1 cellular context compared by ENCODE assay signal in genomic region chr19:51259348-51260245, GRCh38.
TF ChIP-seq lines count a peak whose summit lies in the region.

No MANE protein-coding gene starts in this region.

TF ChIP-seq in K562, 482 proteins besides CTCF, POLR2A, EP300 and RAD21:
- 0 out of 2 replicates have a peak, but pooled peaks have one; percentile 47 for TF ChIP-seq CC2D1A (IDR thresholded peaks at IDR 0.05)
- TF ChIP-seq SMC3 (conservative IDR thresholded peaks at IDR 0.05; ENCODE audit: insufficient read depth, low read depth, low read length), result peak; percentile 92
- TF ChIP-seq STAG1 (CRISPR knock-in tag; IDR thresholded peaks at IDR 0.05; ENCODE audit: borderline replicate concordance), result peak; percentile 37; the same call in 1 of the 2 replicates
- peak; percentile 44; the same call in 1 of the 2 replicates for TF ChIP-seq ESRRA (IDR thresholded peaks at IDR 0.05; ENCODE audit: borderline replicate concordance, low read depth)
- TF ChIP-seq ZNF764 (CRISPR knock-in tag; IDR thresholded peaks at IDR 0.05; ENCODE audit: low read depth), result no peak
- TF ChIP-seq, protein P1, sequence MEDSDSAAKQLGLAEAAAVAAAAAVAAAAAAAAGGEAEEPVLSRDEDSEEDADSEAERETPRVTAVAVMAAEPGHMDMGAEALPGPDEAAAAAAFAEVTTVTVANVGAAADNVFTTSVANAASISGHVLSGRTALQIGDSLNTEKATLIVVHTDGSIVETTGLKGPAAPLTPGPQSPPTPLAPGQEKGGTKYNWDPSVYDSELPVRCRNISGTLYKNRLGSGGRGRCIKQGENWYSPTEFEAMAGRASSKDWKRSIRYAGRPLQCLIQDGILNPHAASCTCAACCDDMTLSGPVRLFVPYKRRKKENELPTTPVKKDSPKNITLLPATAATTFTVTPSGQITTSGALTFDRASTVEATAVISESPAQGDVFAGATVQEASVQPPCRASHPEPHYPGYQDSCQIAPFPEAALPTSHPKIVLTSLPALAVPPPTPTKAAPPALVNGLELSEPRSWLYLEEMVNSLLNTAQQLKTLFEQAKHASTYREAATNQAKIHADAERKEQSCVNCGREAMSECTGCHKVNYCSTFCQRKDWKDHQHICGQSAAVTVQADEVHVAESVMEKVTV (CRISPR knock-in tag; IDR thresholded peaks at IDR 0.05), result peak; percentile 88
- TF ChIP-seq ASH1L (IDR thresholded peaks at IDR 0.05; ENCODE audit: borderline replicate concordance, low read depth, partially characterized antibody), result no peak
- TF ChIP-seq ARID2 (IDR thresholded peaks at IDR 0.05), result 0 out of 2 replicates have a peak, but pooled peaks have one; percentile 55
- no peak for TF ChIP-seq ETV1 (tag; conservative IDR thresholded peaks at IDR 0.05; ENCODE audit: low read depth)
- TF ChIP-seq ZBTB7A (IDR thresholded peaks at IDR 0.05; ENCODE audit: borderline replicate concordance, control insufficient read depth, low read depth, low read length), result no peak
